ENCODE assay signal across 16 cellular contexts in genomic region chr11:19524171-19524671, GRCh38.
DNase-seq lines count a peak whose midpoint lies in the region; ATAC-seq and TF ChIP-seq lines count a peak whose summit lies in the region.
"Had no signal": no experiment of that assay in that cellular context is flagged by ENCODE, and none has a peak within 500 bp of the region (broad histone marks: within the 10 kb centered on the region; RNA-seq: fewer than 3 reads in every experiment).

No MANE protein-coding gene starts in this region.

- intact Hi-C loops in natural killer cell (cut with micrococcal nuclease), result no loop called here

- H3K36me3 Mint-ChIP-seq in natural killer cell, result no peaks in the 10 kb centered on the region
- H3K36me3 Mint-ChIP-seq: IgD-negative memory B cell; naive thymus-derived CD8-positive, alpha-beta T cell had no signal

- no peaks in the 10 kb centered on the region for H3K4me1 ChIP-seq in BE2C
- H3K4me1 ChIP-seq: vagina had no signal

- H3K4me3 Mint-ChIP-seq in natural killer cell, result no peak overlapping the region
- H3K4me3 Mint-ChIP-seq: HFFc6; naive thymus-derived CD8-positive, alpha-beta T cell had no signal

- peaks cover 0 to 5% of the 10 kb centered on the region in 2 donors for H3K4me1 Mint-ChIP-seq in natural killer cell
- H3K4me1 Mint-ChIP-seq: naive thymus-derived CD8-positive, alpha-beta T cell had no signal

- H3K9me3 ChIP-seq in BE2C, result no peaks in the 10 kb centered on the region
- H3K9me3 ChIP-seq: vagina had no signal

- no peaks in the 10 kb centered on the region for H3K9me3 Mint-ChIP-seq in natural killer cell
- H3K9me3 Mint-ChIP-seq: HFFc6; naive thymus-derived CD8-positive, alpha-beta T cell had no signal

- no peaks in the 10 kb centered on the region for H3K27me3 ChIP-seq in BE2C
- H3K27me3 ChIP-seq: vagina had no signal

- DNase-seq in Ammon's horn (ENCODE audit: low spot score) (peak; percentile 82), NCI-H446 treated with DMSO at 0.1 percent for 48 hours (lab: John Stamatoyannopoulos, UW) (peak; percentile 76), fibroblast of peridontal ligament (ENCODE audit: extremely low read depth) (peak; percentile 41), midbrain (lab: John Stamatoyannopoulos, UW) (peak; percentile 78), BE2C (no peak), natural killer cell (no peak), SHP77 treated with DMSO at 0.1 percent for 48 hours (lab: John Stamatoyannopoulos, UW) (no peak)
- DNase-seq: activated T-cell treated with anti-CD3 and anti-CD28 coated beads, Interleukin-2, amount 50 U/mL, for 48 hours; HFFc6; naive thymus-derived CD8-positive, alpha-beta T cell; NCI-H1436 treated with DMSO at 0.1 percent for 48 hours had no signal

- ATAC-seq in natural killer cell (no peak), HG03571 (IDR thresholded peaks at IDR 0.05; ENCODE audit: unreplicated experiment) (no peak)
- ATAC-seq: activated CD4-positive, CD25-positive, alpha-beta regulatory T cell treated with anti-CD3 and anti-CD28 coated beads, Interleukin-2, amount 50 U/mL, for 24 hours; naive thymus-derived CD8-positive, alpha-beta T cell; SK-N-SH treated with all-trans-retinoic acid at 6 μM for 48 hours had no signal

- H3K36me3 ChIP-seq in BE2C, result no peaks in the 10 kb centered on the region
- H3K36me3 ChIP-seq: vagina had no signal

- H3K4me3 ChIP-seq in BE2C (ENCODE audit: low read depth, low read length), result no peak overlapping the region
- H3K4me3 ChIP-seq: vagina had no signal

- H3K27me3 Mint-ChIP-seq in natural killer cell (ENCODE audit: low read depth in 2 of 2), result peaks cover 9 to 29% of the 10 kb centered on the region in 2 donors

- H3K27ac Mint-ChIP-seq in natural killer cell, result no peak overlapping the region
- H3K27ac Mint-ChIP-seq: HFFc6; naive thymus-derived CD8-positive, alpha-beta T cell had no signal

- no peak for TF ChIP-seq CTCF in BE2C (IDR thresholded peaks at IDR 0.05; ENCODE audit: low read depth, low read length)
- no peak for TF ChIP-seq CTCF in natural killer cell (IDR thresholded peaks at IDR 0.05)

Comparison
In these comparisons a context has a peak if more than half of its experiments do, and no peak if none do; other contexts are left out.
1. DNase-seq: peak in Ammon's horn (single experiment), NCI-H446 treated with DMSO at 0.1 percent for 48 hours (single experiment), fibroblast of peridontal ligament (single experiment) and midbrain (single experiment); none in BE2C (single experiment), natural killer cell (single experiment) and SHP77 treated with DMSO at 0.1 percent for 48 hours (single experiment).